In genomic region chr10:98446656-98447221, GRCh38 we compare ENCODE assay signal across 8 cellular contexts. TPM values are rescaled to one million over a fixed set of nuclear protein-coding genes. Genes with fewer than 3 reads are reported as not detected.
DNase-seq lines count a peak whose midpoint lies in the region; ATAC-seq and TF ChIP-seq lines count a peak whose summit lies in the region.

Gene HPS1 (minus strand): TSS chr10:98446935. CDS start chr10:98443240, 3,695 bp downstream.

- peak within 1 kb of the TSS; percentile 78 for H3K9ac ChIP-seq in ES-I3 (ENCODE audit: low read depth, low read length)

- peaks cover 13% of the 10 kb centered on the region for H3K36me3 Mint-ChIP-seq in T-helper 17 cell (ENCODE audit: low read depth)

- no peaks in the 10 kb centered on the region for H3K27me3 ChIP-seq in ascending aorta
- no peaks in the 10 kb centered on the region for H3K27me3 ChIP-seq in BE2C

- H3K27ac ChIP-seq in ascending aorta, result peak within 1 kb of the TSS; percentile 93 to 95

- peak within 1 kb of the TSS; percentile 91 for H3K4me3 Mint-ChIP-seq in T-helper 17 cell

- H3K27me3 Mint-ChIP-seq in T-helper 17 cell, result peaks cover 1% of the 10 kb centered on the region

- peaks cover 29% of the 10 kb centered on the region for H3K4me1 Mint-ChIP-seq in T-helper 17 cell

- DNase-seq in KG1 (lab: John Stamatoyannopoulos, UW), result peak; percentile 50
- peak; percentile 57 to 70 (median 63) for DNase-seq in T-helper 17 cell
- DNase-seq in ascending aorta (ENCODE audit: low spot score in 2 of 2), result peak in 1 of 2 donors; percentile 90
- peak; percentile 89 for DNase-seq in hepatic stellate cell (ENCODE audit: low spot score)
- no peak for DNase-seq in retinal pigment epithelial cell (ENCODE audit: low read depth)
- DNase-seq in BE2C, result no peak

- TF ChIP-seq CTCF in ascending aorta (IDR thresholded peaks at IDR 0.05) (no peak), retinal pigment epithelial cell (conservative IDR thresholded peaks at IDR 0.05; ENCODE audit: low read depth, low read length) (no peak), BE2C (IDR thresholded peaks at IDR 0.05; ENCODE audit: low read depth, low read length) (no peak)

- H3K4me1 ChIP-seq in ES-I3 (ENCODE audit: insufficient read depth, low read length) (no peaks in the 10 kb centered on the region), ascending aorta (peaks cover 0 to 6% of the 10 kb centered on the region in 2 donors), BE2C (no peaks in the 10 kb centered on the region)

- intact Hi-C loops in ascending aorta (cut with DNase I), result loop anchor here (1.0 to 10.0 kb wide), 6 partner anchors 14 to 1178 kb away; partner anchors contain the start of genes GOT1, LOXL4, PYROXD2 and SLC25A28

- H3K4me3 ChIP-seq in ascending aorta, result peak within 1 kb of the TSS; percentile 74 to 78
- peak within 1 kb of the TSS; percentile 81 for H3K4me3 ChIP-seq in retinal pigment epithelial cell (ENCODE audit: low read length)
- no peak within 1 kb of the TSS for H3K4me3 ChIP-seq in BE2C (ENCODE audit: low read depth, low read length)

- H3K36me3 ChIP-seq in ES-I3 (ENCODE audit: insufficient read depth, low read length), result peaks cover 2% of the 10 kb centered on the region; the same call in 1 of the 2 replicates
- H3K36me3 ChIP-seq in ascending aorta, result peaks cover 3 to 31% of the 10 kb centered on the region in 2 donors
- H3K36me3 ChIP-seq in BE2C, result no peaks in the 10 kb centered on the region

- H3K9me3 ChIP-seq in ES-I3 (ENCODE audit: control insufficient read depth, insufficient read depth, low read length) (no peaks in the 10 kb centered on the region), T-helper 17 cell (ENCODE audit: control insufficient read depth, low read length, poor library complexity, severe bottlenecking) (no peaks in the 10 kb centered on the region), ascending aorta (no peaks in the 10 kb centered on the region), BE2C (no peaks in the 10 kb centered on the region)

- H3K27ac Mint-ChIP-seq in T-helper 17 cell, result peak within 1 kb of the TSS; percentile 91

- ATAC-seq in GM21723 (IDR thresholded peaks at IDR 0.05; ENCODE audit: unreplicated experiment) (peak; percentile 87), T-helper 17 cell (peak; percentile 94)

RNA-seq across cellular contexts. Expression of gene HPS1, which starts in this region (rescaled TPM):
- total RNA-seq in T-helper 17 cell, result 10 to 100 TPM; 76.5 to 79.3 TPM
- 42.7 TPM for total RNA-seq in ascending aorta
- not detected for polyA plus RNA-seq in BE2C (2012; ENCODE audit: insufficient read depth, insufficient read length, low read depth)

Comparison
In these comparisons a context has a peak if more than half of its experiments do, and no peak if none do; other contexts are left out.
1. DNase-seq: peak in KG1 (single experiment), T-helper 17 cell (3 of 3) and hepatic stellate cell (single experiment); none in retinal pigment epithelial cell (single experiment) and BE2C (single experiment).